ENCODE assay signal across 9 cellular contexts in genomic region chr12:57889541-57889989, GRCh38. TPM values are rescaled to one million over a fixed set of nuclear protein-coding genes. Genes with fewer than 3 reads are reported as not detected.
DNase-seq lines count a peak whose midpoint lies in the region; ATAC-seq lines count a peak whose summit lies in the region.
"Had no signal": no experiment of that assay in that cellular context is flagged by ENCODE, and none has a peak within 500 bp of the region (broad histone marks: within the 10 kb centered on the region; RNA-seq: fewer than 3 reads in every experiment).

No MANE protein-coding gene starts in this region.

- H3K9me3 ChIP-seq in mucosa of stomach (ENCODE audit: control insufficient read depth, low read length): no peaks in the 10 kb centered on the region

- peak; percentile 41 for DNase-seq in A172 (ENCODE audit: low spot score)
- peak; percentile 20 for DNase-seq in NCI-H2081 treated with DMSO at 0.1 percent for 48 hours (lab: John Stamatoyannopoulos, UW)
- no peak for DNase-seq in epithelial cell of prostate (ENCODE audit: low read depth, low spot score)
- DNase-seq in activated naive CD4-positive, alpha-beta T cell treated with anti-CD3 and anti-CD28 coated beads, Interleukin-2, amount 10 ng/mL, durations not matched to agents 7 days and 5 days: no peak
- no peak for DNase-seq in kidney glomerular epithelial cell (lab: John Stamatoyannopoulos, UW)
- DNase-seq in activated naive CD4-positive, alpha-beta T cell treated with anti-CD3 and anti-CD28 coated beads, Interleukin-2, amount 50 U/mL, for 16 hours: no peak
- DNase-seq: NCI-H1930 had no signal

- H3K36me3 ChIP-seq in mucosa of stomach (ENCODE audit: control insufficient read depth, insufficient read depth, low read length): no peaks in the 10 kb centered on the region

- ATAC-seq in GM19463 (IDR thresholded peaks at IDR 0.05; ENCODE audit: unreplicated experiment): no peak

- H3K27me3 ChIP-seq in mucosa of stomach (ENCODE audit: control insufficient read depth, insufficient read depth, low read length): no peaks in the 10 kb centered on the region

- no peaks in the 10 kb centered on the region for H3K9me3 Mint-ChIP-seq in activated naive CD4-positive, alpha-beta T cell treated with anti-CD3 and anti-CD28 coated beads, Interleukin-2, amount 10 ng/mL, durations not matched to agents 7 days and 5 days

- H3K4me1 ChIP-seq in mucosa of stomach (ENCODE audit: control insufficient read depth, insufficient read depth, low read length): peaks cover 65% of the 10 kb centered on the region

- H3K36me3 Mint-ChIP-seq in activated naive CD4-positive, alpha-beta T cell treated with anti-CD3 and anti-CD28 coated beads, Interleukin-2, amount 10 ng/mL, durations not matched to agents 7 days and 5 days: no peaks in the 10 kb centered on the region

- H3K4me1 Mint-ChIP-seq in activated naive CD4-positive, alpha-beta T cell treated with anti-CD3 and anti-CD28 coated beads, Interleukin-2, amount 10 ng/mL, durations not matched to agents 7 days and 5 days: peaks cover 27% of the 10 kb centered on the region

- H3K27ac Mint-ChIP-seq in activated naive CD4-positive, alpha-beta T cell treated with anti-CD3 and anti-CD28 coated beads, Interleukin-2, amount 10 ng/mL, durations not matched to agents 7 days and 5 days: no peak overlapping the region

- peak overlapping the region; percentile 62 for H3K9ac ChIP-seq in mucosa of stomach (ENCODE audit: low read length)

- no peak overlapping the region for H3K4me3 Mint-ChIP-seq in activated naive CD4-positive, alpha-beta T cell treated with anti-CD3 and anti-CD28 coated beads, Interleukin-2, amount 10 ng/mL, durations not matched to agents 7 days and 5 days

- no peak overlapping the region for H3K4me3 ChIP-seq in mucosa of stomach (ENCODE audit: low read length)

- H3K27ac ChIP-seq in epithelial cell of prostate: peak overlapping the region; percentile 98

- CTCF ChIA-PET in activated naive CD4-positive, alpha-beta T cell treated with anti-CD3 and anti-CD28 coated beads, Interleukin-2, amount 10 ng/mL, durations not matched to agents 7 days and 5 days (lab: Charles Lee): interaction anchor here (1.6 to 1.8 kb wide), 2 partner anchors 9 to 18 kb away, joined by 4 to 8 read pairs; no protein-coding TSS in a partner anchor

- H3K27me3 Mint-ChIP-seq in activated naive CD4-positive, alpha-beta T cell treated with anti-CD3 and anti-CD28 coated beads, Interleukin-2, amount 10 ng/mL, durations not matched to agents 7 days and 5 days: peaks cover 24% of the 10 kb centered on the region

RNA-seq across cellular contexts. Expression of gene CTDSP2, which starts 43.0 kb away (rescaled TPM):
- total RNA-seq in A172 (2014; rRNA removed; shearing (Covaris generic)): 26.9 and 27.5 TPM in 2 replicates

RNA-seq across cellular contexts. Expression of gene ATP23, which starts 51.8 kb away (rescaled TPM):
- 15.7 and 17.7 TPM in 2 replicates for total RNA-seq in A172 (2014; rRNA removed; shearing (Covaris generic))

Comparison
In these comparisons a context has a peak if more than half of its experiments do, and no peak if none do; other contexts are left out.
1. DNase-seq: peak in A172 (single experiment) and NCI-H2081 treated with DMSO at 0.1 percent for 48 hours (single experiment); none in epithelial cell of prostate (single experiment), activated naive CD4-positive, alpha-beta T cell treated with anti-CD3 and anti-CD28 coated beads, Interleukin-2, amount 10 ng/mL, durations not matched to agents 7 days and 5 days (single experiment), kidney glomerular epithelial cell (single experiment) and activated naive CD4-positive, alpha-beta T cell treated with anti-CD3 and anti-CD28 coated beads, Interleukin-2, amount 50 U/mL, for 16 hours (single experiment).